1 cellular context compared by ENCODE assay signal in the genomic region with DNA sequence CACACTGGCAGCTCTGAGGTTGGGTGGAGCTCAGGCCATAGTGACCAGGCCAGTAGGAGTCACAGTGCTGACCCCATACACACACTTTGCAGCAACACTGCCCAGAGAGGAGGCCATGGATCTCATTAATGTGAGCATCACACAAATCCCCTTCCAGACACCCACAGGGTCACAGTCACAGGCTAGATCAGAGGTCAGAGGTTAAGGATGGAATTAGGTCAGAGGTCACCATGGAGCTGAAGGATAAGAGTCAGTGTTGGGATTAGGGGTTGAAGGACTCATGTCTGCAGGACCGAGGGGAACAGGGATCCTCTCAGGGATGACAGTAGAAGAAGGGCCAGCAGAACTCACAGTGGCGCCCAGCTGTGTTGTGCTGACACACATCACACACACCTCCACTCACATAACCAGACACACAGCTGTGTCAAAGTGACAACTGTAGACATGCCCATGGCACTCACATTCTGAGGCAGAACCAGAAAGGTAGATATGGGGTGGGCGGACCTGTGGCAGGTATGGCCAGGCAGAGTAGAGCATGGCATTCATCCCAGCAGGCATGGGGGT.
TF ChIP-seq lines count a peak whose summit lies in the region.

No MANE protein-coding gene starts in this region.

TF ChIP-seq in HepG2, 621 proteins besides CTCF, POLR2A, EP300 and RAD21:
- TF ChIP-seq ZNF282 (IDR thresholded peaks at IDR 0.05; ENCODE audit: partially characterized antibody) = no peak
- no peak for TF ChIP-seq ZNF225 (CRISPR knock-in tag; IDR thresholded peaks at IDR 0.05)
- TF ChIP-seq ZNF792 (CRISPR knock-in tag; IDR thresholded peaks at IDR 0.05) = no peak
- no peak for TF ChIP-seq RFX1 (IDR thresholded peaks at IDR 0.05)
- TF ChIP-seq MLLT10 (CRISPR knock-in tag; IDR thresholded peaks at IDR 0.05) = no peak
- TF ChIP-seq ZNF790 (CRISPR knock-in tag; IDR thresholded peaks at IDR 0.05; ENCODE audit: borderline replicate concordance) = no peak
- no peak for TF ChIP-seq CBFB (CRISPR knock-in tag; IDR thresholded peaks at IDR 0.05)
- TF ChIP-seq BRF2 (CRISPR knock-in tag; IDR thresholded peaks at IDR 0.05) = no peak
- no peak for TF ChIP-seq ZSCAN9 (CRISPR knock-in tag; IDR thresholded peaks at IDR 0.05; ENCODE audit: borderline replicate concordance)
- TF ChIP-seq FOSL2 (CRISPR knock-in tag; IDR thresholded peaks at IDR 0.05) = no peak
- TF ChIP-seq TP53 (CRISPR knock-in tag; conservative IDR thresholded peaks at IDR 0.05) = no peak
- TF ChIP-seq ARNTL (CRISPR knock-in tag; IDR thresholded peaks at IDR 0.05) = no peak
- TF ChIP-seq ZFP1 (CRISPR knock-in tag; IDR thresholded peaks at IDR 0.05) = no peak
- TF ChIP-seq ZNF674 (CRISPR knock-in tag; IDR thresholded peaks at IDR 0.05; ENCODE audit: low read depth) = no peak
- TF ChIP-seq POLR2AphosphoS2 (IDR thresholded peaks at IDR 0.05; ENCODE audit: low read depth, low read length) = no peak
- TF ChIP-seq, protein P1, sequence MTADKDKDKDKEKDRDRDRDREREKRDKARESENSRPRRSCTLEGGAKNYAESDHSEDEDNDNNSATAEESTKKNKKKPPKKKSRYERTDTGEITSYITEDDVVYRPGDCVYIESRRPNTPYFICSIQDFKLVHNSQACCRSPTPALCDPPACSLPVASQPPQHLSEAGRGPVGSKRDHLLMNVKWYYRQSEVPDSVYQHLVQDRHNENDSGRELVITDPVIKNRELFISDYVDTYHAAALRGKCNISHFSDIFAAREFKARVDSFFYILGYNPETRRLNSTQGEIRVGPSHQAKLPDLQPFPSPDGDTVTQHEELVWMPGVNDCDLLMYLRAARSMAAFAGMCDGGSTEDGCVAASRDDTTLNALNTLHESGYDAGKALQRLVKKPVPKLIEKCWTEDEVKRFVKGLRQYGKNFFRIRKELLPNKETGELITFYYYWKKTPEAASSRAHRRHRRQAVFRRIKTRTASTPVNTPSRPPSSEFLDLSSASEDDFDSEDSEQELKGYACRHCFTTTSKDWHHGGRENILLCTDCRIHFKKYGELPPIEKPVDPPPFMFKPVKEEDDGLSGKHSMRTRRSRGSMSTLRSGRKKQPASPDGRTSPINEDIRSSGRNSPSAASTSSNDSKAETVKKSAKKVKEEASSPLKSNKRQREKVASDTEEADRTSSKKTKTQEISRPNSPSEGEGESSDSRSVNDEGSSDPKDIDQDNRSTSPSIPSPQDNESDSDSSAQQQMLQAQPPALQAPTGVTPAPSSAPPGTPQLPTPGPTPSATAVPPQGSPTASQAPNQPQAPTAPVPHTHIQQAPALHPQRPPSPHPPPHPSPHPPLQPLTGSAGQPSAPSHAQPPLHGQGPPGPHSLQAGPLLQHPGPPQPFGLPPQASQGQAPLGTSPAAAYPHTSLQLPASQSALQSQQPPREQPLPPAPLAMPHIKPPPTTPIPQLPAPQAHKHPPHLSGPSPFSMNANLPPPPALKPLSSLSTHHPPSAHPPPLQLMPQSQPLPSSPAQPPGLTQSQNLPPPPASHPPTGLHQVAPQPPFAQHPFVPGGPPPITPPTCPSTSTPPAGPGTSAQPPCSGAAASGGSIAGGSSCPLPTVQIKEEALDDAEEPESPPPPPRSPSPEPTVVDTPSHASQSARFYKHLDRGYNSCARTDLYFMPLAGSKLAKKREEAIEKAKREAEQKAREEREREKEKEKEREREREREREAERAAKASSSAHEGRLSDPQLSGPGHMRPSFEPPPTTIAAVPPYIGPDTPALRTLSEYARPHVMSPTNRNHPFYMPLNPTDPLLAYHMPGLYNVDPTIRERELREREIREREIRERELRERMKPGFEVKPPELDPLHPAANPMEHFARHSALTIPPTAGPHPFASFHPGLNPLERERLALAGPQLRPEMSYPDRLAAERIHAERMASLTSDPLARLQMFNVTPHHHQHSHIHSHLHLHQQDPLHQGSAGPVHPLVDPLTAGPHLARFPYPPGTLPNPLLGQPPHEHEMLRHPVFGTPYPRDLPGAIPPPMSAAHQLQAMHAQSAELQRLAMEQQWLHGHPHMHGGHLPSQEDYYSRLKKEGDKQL (CRISPR knock-in tag; IDR thresholded peaks at IDR 0.05; ENCODE audit: low read depth) = no peak
